Comparison of ENCODE assay signal across 8 cellular contexts in the genomic region with DNA sequence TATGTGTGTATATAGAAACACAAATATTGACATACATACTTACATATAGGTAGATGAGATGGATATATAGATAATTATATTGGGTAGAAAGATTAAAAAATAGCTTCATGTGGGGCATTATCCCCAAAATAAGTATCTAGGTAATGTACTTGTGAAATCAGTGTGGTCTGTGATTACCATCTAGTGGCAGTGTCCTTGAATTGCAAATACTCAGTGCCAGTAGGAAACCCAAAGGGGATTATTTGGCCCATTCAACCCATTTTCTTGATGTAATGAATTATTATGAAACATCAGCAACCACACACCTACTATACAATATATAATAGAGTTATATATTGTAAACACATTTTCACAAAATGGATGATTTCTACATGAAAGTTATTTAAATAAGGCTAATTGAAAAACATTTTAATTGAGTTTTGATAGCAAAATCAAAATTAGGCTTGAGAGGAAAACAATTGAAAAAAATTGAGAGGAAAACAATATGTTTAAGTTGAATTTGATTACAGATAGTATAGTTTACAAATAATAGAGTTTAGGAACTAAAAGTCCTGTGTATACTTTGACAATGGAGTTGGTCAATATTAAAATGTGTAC.
DNase-seq lines count a peak whose midpoint lies in the region; ATAC-seq and TF ChIP-seq lines count a peak whose summit lies in the region.

No MANE protein-coding gene starts in this region.

- no peak overlapping the region for H3K4me3 ChIP-seq in H7 (ENCODE audit: insufficient read depth, low read depth, low read length)
- no peak overlapping the region for H3K4me3 ChIP-seq in dorsolateral prefrontal cortex

- H3K27me3 ChIP-seq in H7 (ENCODE audit: control insufficient read depth, insufficient read depth, low read length) (no peaks in the 10 kb centered on the region), dorsolateral prefrontal cortex (no peaks in the 10 kb centered on the region)

- no peaks in the 10 kb centered on the region for H3K36me3 Mint-ChIP-seq in osteocyte (ENCODE audit: unreplicated experiment)

- peak; percentile 30 to 77 (median 60) for TF ChIP-seq CTCF in dorsolateral prefrontal cortex (IDR thresholded peaks at IDR 0.05 in 54 of 56, conservative IDR thresholded peaks at IDR 0.05 in 2 of 56; ENCODE audit: low read depth in 1 of 56, partially characterized antibody in 56 of 56)
- peak; percentile 79 for TF ChIP-seq CTCF in osteocyte (IDR thresholded peaks at IDR 0.05)

- no peaks in the 10 kb centered on the region for H3K4me1 Mint-ChIP-seq in osteocyte (ENCODE audit: unreplicated experiment)

- H3K27ac Mint-ChIP-seq in osteocyte (ENCODE audit: unreplicated experiment), result no peak overlapping the region

- no peak overlapping the region for H3K27ac ChIP-seq in dorsolateral prefrontal cortex

- intact Hi-C loops in dorsolateral prefrontal cortex (cut with DNase I), result loop anchor here in 1 of 2 donors (10.0 kb wide), 1 partner anchor 1208 kb away; no protein-coding TSS in a partner anchor

- H3K27me3 Mint-ChIP-seq in osteocyte (ENCODE audit: unreplicated experiment), result peaks cover 6% of the 10 kb centered on the region

- no peaks in the 10 kb centered on the region for H3K36me3 ChIP-seq in H7 (replicated peaks; ENCODE audit: control insufficient read depth, insufficient read depth, low read length)

- DNase-seq in D341Med (ENCODE audit: low spot score) (peak; percentile 53), H7 (peak; percentile 32), NCI-H748 treated with DMSO at 0.1 percent for 48 hours (lab: John Stamatoyannopoulos, UW) (peak; percentile 43), dorsolateral prefrontal cortex (no peak), osteocyte (ENCODE audit: extremely low spot score, unreplicated experiment) (no peak)
- no peak for DNase-seq in activated CD4-positive, alpha-beta T cell treated with anti-CD3 and anti-CD28 coated beads for 1 hour
- DNase-seq in activated CD4-positive, CD25-positive, alpha-beta regulatory T cell treated with anti-CD3 and anti-CD28 coated beads, Interleukin-2, amount 50 U/mL, for 72 hours, result no peak

- H3K4me3 Mint-ChIP-seq in osteocyte (ENCODE audit: unreplicated experiment), result no peak overlapping the region

- ATAC-seq in HG02642 (IDR thresholded peaks at IDR 0.05; ENCODE audit: poor library complexity, unreplicated experiment), result no peak

- no peaks in the 10 kb centered on the region for H3K9me3 Mint-ChIP-seq in osteocyte (ENCODE audit: unreplicated experiment)

Comparison
In these comparisons a context has a peak if more than half of its experiments do, and no peak if none do; other contexts are left out.
1. DNase-seq: peak in D341Med (single experiment), H7 (single experiment) and NCI-H748 treated with DMSO at 0.1 percent for 48 hours (single experiment); none in dorsolateral prefrontal cortex (0 of 10), osteocyte (single experiment), activated CD4-positive, alpha-beta T cell treated with anti-CD3 and anti-CD28 coated beads for 1 hour (single experiment) and activated CD4-positive, CD25-positive, alpha-beta regulatory T cell treated with anti-CD3 and anti-CD28 coated beads, Interleukin-2, amount 50 U/mL, for 72 hours (single experiment).